20 cellular contexts compared by ENCODE assay signal in the genomic region with DNA sequence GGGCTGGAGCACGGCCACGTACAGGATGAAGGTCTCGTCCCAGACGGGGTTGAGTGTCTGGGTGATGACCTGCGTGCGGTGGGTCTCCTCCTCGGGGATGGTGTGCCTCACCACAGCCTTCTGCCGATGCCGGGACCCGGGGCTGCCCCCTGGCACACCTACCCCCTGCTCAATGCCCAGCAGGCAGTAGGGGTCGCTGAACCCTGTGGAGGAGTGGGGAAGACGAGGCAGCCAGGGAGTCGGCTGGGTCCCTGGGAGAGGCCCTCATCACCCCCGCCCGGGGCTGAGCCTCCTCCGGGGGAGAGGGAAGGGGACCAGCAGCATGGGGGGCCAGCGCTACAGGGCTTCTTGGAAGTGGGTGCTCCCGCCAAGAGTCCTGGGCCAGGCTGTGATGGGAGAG. TPM values are rescaled to one million over a fixed set of nuclear protein-coding genes. Genes with fewer than 3 reads are reported as not detected.
DNase-seq lines count a peak whose midpoint lies in the region; ATAC-seq and TF ChIP-seq lines count a peak whose summit lies in the region.
"Had no signal": no experiment of that assay in that cellular context is flagged by ENCODE, and none has a peak within 500 bp of the region (broad histone marks: within the 10 kb centered on the region; RNA-seq: fewer than 3 reads in every experiment).

No MANE protein-coding gene starts in this region.

- H4K20me1 ChIP-seq in Loucy (ENCODE audit: insufficient read depth, low read length, poor library complexity, severe bottlenecking) = peaks cover 19% of the 10 kb centered on the region
- H4K20me1 ChIP-seq in Karpas-422 (ENCODE audit: insufficient read depth, low read depth, low read length) = no peaks in the 10 kb centered on the region

- H3F3A ChIP-seq in Loucy (ENCODE audit: low read depth) = no peaks in the 10 kb centered on the region

- intact Hi-C loops in A673 (cut with micrococcal nuclease; ENCODE audit: unreplicated experiment) = no loop called here
- intact Hi-C loops in tibial artery (cut with DNase I; ENCODE audit: low total_unique reads) = loop anchor here (5.0 kb wide), 1 partner anchor 45 kb away; no protein-coding TSS in a partner anchor

- BruUV-seq in A673 (replicated peaks; lab: Mats Ljungman, UMichigan) = no TSS peak

- CTCF ChIA-PET in A673 (lab: Charles Lee) = no interaction called here

- no peaks in the 10 kb centered on the region for H3K9me3 Mint-ChIP-seq in activated T-cell treated with anti-CD3 and anti-CD28 coated beads, Interleukin-2, amount 50 U/mL, for 4 hours
- H3K9me3 Mint-ChIP-seq: activated B cell treated with CpG ODN at 0.5 μM for 24 hours, IgD-negative memory B cell had no signal

- H3K4me2 ChIP-seq in Loucy (ENCODE audit: low read depth, low read length, poor library complexity, severe bottlenecking) (peak overlapping the region; percentile 94), Karpas-422 (ENCODE audit: low read depth, low read length, poor library complexity, severe bottlenecking) (no peak overlapping the region)

- H3K9ac ChIP-seq in Loucy (ENCODE audit: low read depth, low read length, poor library complexity, severe bottlenecking) = peak overlapping the region; percentile 98
- H3K9ac ChIP-seq in Karpas-422 (ENCODE audit: low read length) = no peak overlapping the region
- H3K9ac ChIP-seq: parathyroid adenoma had no signal

- H2AFZ ChIP-seq in Loucy (ENCODE audit: low read length) (no peak overlapping the region), Karpas-422 (ENCODE audit: low read length) (no peak overlapping the region)
- H2AFZ ChIP-seq: parathyroid adenoma had no signal

- H3K9me3 ChIP-seq in Loucy (ENCODE audit: insufficient read depth, low read depth, low read length) (no peaks in the 10 kb centered on the region), A673 (ENCODE audit: low read depth, low read length, poor library complexity, severe bottlenecking) (no peaks in the 10 kb centered on the region), Karpas-422 (ENCODE audit: low read length) (no peaks in the 10 kb centered on the region), tibial artery (no peaks in the 10 kb centered on the region)
- H3K9me3 ChIP-seq in effector memory CD4-positive, alpha-beta T cell (ENCODE audit: control insufficient read depth, low read length) = no peaks in the 10 kb centered on the region
- H3K9me3 ChIP-seq: esophagus muscularis mucosa had no signal

- no peaks in the 10 kb centered on the region for H3K27me3 ChIP-seq in Loucy (ENCODE audit: insufficient read depth, low read length, poor library complexity, severe bottlenecking)
- H3K27me3 ChIP-seq in effector memory CD4-positive, alpha-beta T cell (replicated peaks; ENCODE audit: control insufficient read depth, insufficient read depth, low read length, poor library complexity, severe bottlenecking) = no peaks in the 10 kb centered on the region
- H3K27me3 ChIP-seq in A673 (replicated peaks; ENCODE audit: insufficient read depth, low read depth, low read length, poor library complexity) = no peaks in the 10 kb centered on the region
- no peaks in the 10 kb centered on the region for H3K27me3 ChIP-seq in Karpas-422 (ENCODE audit: low read length)
- H3K27me3 ChIP-seq in tibial artery = no peaks in the 10 kb centered on the region
- H3K27me3 ChIP-seq: esophagus muscularis mucosa had no signal

- no peak for TF ChIP-seq CTCF in Loucy (conservative IDR thresholded peaks at IDR 0.05; ENCODE audit: low read length)
- no peak for TF ChIP-seq CTCF in A673 (conservative IDR thresholded peaks at IDR 0.05; ENCODE audit: low read depth, low read length)
- no peak for TF ChIP-seq CTCF in tibial artery (IDR thresholded peaks at IDR 0.05)

- H3K4me3 Mint-ChIP-seq in activated T-cell treated with anti-CD3 and anti-CD28 coated beads, Interleukin-2, amount 50 U/mL, for 4 hours = peak overlapping the region; percentile 93

- peak overlapping the region; percentile 82 for H3K4me3 ChIP-seq in Loucy (ENCODE audit: low read length, poor library complexity, severe bottlenecking)
- H3K4me3 ChIP-seq in effector memory CD4-positive, alpha-beta T cell (ENCODE audit: insufficient read depth, low read depth, low read length, poor library complexity, severe bottlenecking) = peak overlapping the region; percentile 93
- H3K4me3 ChIP-seq in skin epidermis = peak overlapping the region in 3 of 7 experiments; percentile 32 to 44 (median 42)
- H3K4me3 ChIP-seq in A673 (ENCODE audit: low read depth, low read length, poor library complexity, severe bottlenecking) = no peak overlapping the region
- no peak overlapping the region for H3K4me3 ChIP-seq in Karpas-422 (ENCODE audit: low read length)
- H3K4me3 ChIP-seq in tibial artery = no peak overlapping the region
- H3K4me3 ChIP-seq: coronary artery had no signal

- H3K36me3 Mint-ChIP-seq in activated T-cell treated with anti-CD3 and anti-CD28 coated beads, Interleukin-2, amount 50 U/mL, for 4 hours (ENCODE audit: insufficient read depth) = peaks cover 13% of the 10 kb centered on the region

- peaks cover 17% of the 10 kb centered on the region for H3K4me1 Mint-ChIP-seq in activated T-cell treated with anti-CD3 and anti-CD28 coated beads, Interleukin-2, amount 50 U/mL, for 4 hours (ENCODE audit: low read depth)

- no peak for DNase-seq in activated T-cell treated with anti-CD3 and anti-CD28 coated beads, Interleukin-2, amount 50 U/mL, for 4 hours
- DNase-seq in activated T-cell treated with anti-CD3 and anti-CD28 coated beads, Interleukin-2, amount 50 U/mL, for 48 hours = no peak
- DNase-seq in effector memory CD4-positive, alpha-beta T cell = no peak
- no peak for DNase-seq in A673 (ENCODE audit: low spot score)
- DNase-seq in Karpas-422 = no peak
- no peak for DNase-seq in tibial artery
- DNase-seq: activated B cell treated with CpG ODN at 0.5 μM for 24 hours; midbrain; NCI-H1092; NCI-H2171 treated with DMSO at 0.1 percent for 48 hours; NCI-H82; small intestine; stimulated activated naive CD4-positive, alpha-beta T cell had no signal

- no peak for ATAC-seq in activated T-cell treated with anti-CD3 and anti-CD28 coated beads, Interleukin-2, amount 50 U/mL, for 4 hours
- ATAC-seq: Panc1 had no signal

- H3K9me2 ChIP-seq in Loucy (replicated peaks; ENCODE audit: low read depth, low read length) (no peaks in the 10 kb centered on the region), Karpas-422 (replicated peaks; ENCODE audit: insufficient read depth, low read length) (no peaks in the 10 kb centered on the region)

- H3K27ac ChIP-seq in effector memory CD4-positive, alpha-beta T cell (ENCODE audit: insufficient read depth, low read length, poor library complexity, severe bottlenecking) = peak overlapping the region; percentile 91
- H3K27ac ChIP-seq in skin epidermis (peak overlapping the region in 14 of 21 experiments; percentile 71 to 96 (median 90)), A673 (ENCODE audit: low read depth, low read length, poor library complexity, severe bottlenecking) (no peak overlapping the region), Karpas-422 (ENCODE audit: low read length) (no peak overlapping the region), tibial artery (no peak overlapping the region)
- H3K27ac ChIP-seq: coronary artery, esophagus muscularis mucosa, parathyroid adenoma had no signal

- H3K79me2 ChIP-seq in Loucy (ENCODE audit: insufficient read depth, low read length) (peaks cover 58% of the 10 kb centered on the region), Karpas-422 (ENCODE audit: low read length) (0 out of 2 replicates have a peak, but pooled peaks cover 4% of the 10 kb centered on the region)
- H3K79me2 ChIP-seq: parathyroid adenoma had no signal

- no peaks in the 10 kb centered on the region for H3K27me3 Mint-ChIP-seq in activated T-cell treated with anti-CD3 and anti-CD28 coated beads, Interleukin-2, amount 50 U/mL, for 4 hours (ENCODE audit: low read depth)
- H3K27me3 Mint-ChIP-seq: activated B cell treated with CpG ODN at 0.5 μM for 24 hours, IgD-negative memory B cell had no signal

- H3K36me3 ChIP-seq in Loucy (ENCODE audit: insufficient read depth, low read length) (peaks cover 13% of the 10 kb centered on the region; the same call in 1 of the 2 replicates), A673 (ENCODE audit: insufficient read depth, low read length, poor library complexity, severe bottlenecking) (peaks cover 8% of the 10 kb centered on the region), Karpas-422 (ENCODE audit: insufficient read depth, low read length) (peaks cover 4% of the 10 kb centered on the region; the same call in 1 of the 2 replicates), tibial artery (peaks cover 16 to 48% (median 30%) of the 10 kb centered on the region in 3 donors)
- H3K36me3 ChIP-seq in effector memory CD4-positive, alpha-beta T cell (ENCODE audit: control insufficient read depth, insufficient read depth, low read length) = peaks cover 42% of the 10 kb centered on the region

- POLR2A ChIA-PET in A673 (lab: Charles Lee; ENCODE audit: low non-redundant PET) = no interaction called here

- H3K4me1 ChIP-seq in Loucy (ENCODE audit: insufficient read depth, low read length, poor library complexity, severe bottlenecking) (peaks cover 30% of the 10 kb centered on the region), A673 (ENCODE audit: insufficient read depth, low read length, poor library complexity, severe bottlenecking) (no peaks in the 10 kb centered on the region), Karpas-422 (ENCODE audit: low read length) (peaks cover 36% of the 10 kb centered on the region), tibial artery (peaks cover 0 to 36% (median 25%) of the 10 kb centered on the region in 4 donors)
- peaks cover 34% of the 10 kb centered on the region for H3K4me1 ChIP-seq in effector memory CD4-positive, alpha-beta T cell (ENCODE audit: control insufficient read depth, insufficient read depth, low read length, poor library complexity, severe bottlenecking)

RNA-seq across cellular contexts. Expression of gene UNC13D, which starts 1.8 kb away (rescaled TPM):
- total RNA-seq in activated T-cell treated with anti-CD3 and anti-CD28 coated beads, Interleukin-2, amount 50 U/mL, for 4 hours = 100 to 1,000 TPM; 122 to 146 (median 124) TPM
- 0.37 and 2.2 TPM in 2 replicates for total RNA-seq in A673 (2021)
- 30.9 and 52.5 TPM in 2 replicates for total RNA-seq in Karpas-422 (2014; rRNA removed; shearing (Covaris generic); ENCODE audit: low replicate concordance)

RNA-seq across cellular contexts. Expression of gene WBP2, which starts 12.7 kb away (rescaled TPM):
- total RNA-seq in activated T-cell treated with anti-CD3 and anti-CD28 coated beads, Interleukin-2, amount 50 U/mL, for 4 hours = 10 to 100 TPM; 31.0 to 47.8 (median 44.5) TPM
- total RNA-seq in A673 (2021) = 70.3 and 87.5 TPM in 2 replicates
- total RNA-seq in Karpas-422 (2014; rRNA removed; shearing (Covaris generic); ENCODE audit: low replicate concordance) = 27.9 and 42.7 TPM in 2 replicates

RNA-seq across cellular contexts. Expression of gene TRIM47, which starts 36.0 kb away (rescaled TPM):
- total RNA-seq in activated T-cell treated with anti-CD3 and anti-CD28 coated beads, Interleukin-2, amount 50 U/mL, for 4 hours = 10 to 100 TPM; 12.8 to 18.1 (median 14.5) TPM
- 0.46 and 0.95 TPM in 2 replicates for total RNA-seq in A673 (2021)
- total RNA-seq in Karpas-422 (2014; rRNA removed; shearing (Covaris generic); ENCODE audit: low replicate concordance) = 7.9 and 16.4 TPM in 2 replicates

RNA-seq across cellular contexts. Expression of gene TRIM65, which starts 54.3 kb away (rescaled TPM):
- total RNA-seq in activated T-cell treated with anti-CD3 and anti-CD28 coated beads, Interleukin-2, amount 50 U/mL, for 4 hours = 10 to 100 TPM; 35.3 to 46.9 (median 43.7) TPM
- 46.1 and 47.9 TPM in 2 replicates for total RNA-seq in A673 (2021)
- 18.4 and 39.5 TPM in 2 replicates for total RNA-seq in Karpas-422 (2014; rRNA removed; shearing (Covaris generic); ENCODE audit: low replicate concordance)

RNA-seq across cellular contexts. Expression of gene UNK, which starts 57.8 kb away (rescaled TPM):
- 10 to 100 TPM; 21.0 to 24.5 (median 22.6) TPM for total RNA-seq in activated T-cell treated with anti-CD3 and anti-CD28 coated beads, Interleukin-2, amount 50 U/mL, for 4 hours
- total RNA-seq in A673 (2021) = 53.2 and 60.0 TPM in 2 replicates
- 22.9 and 49.0 TPM in 2 replicates for total RNA-seq in Karpas-422 (2014; rRNA removed; shearing (Covaris generic); ENCODE audit: low replicate concordance)

Comparison
In these comparisons a context has a peak if more than half of its experiments do, and no peak if none do; other contexts are left out.
1. H3K4me3 ChIP-seq: peak in Loucy (single experiment) and effector memory CD4-positive, alpha-beta T cell (single experiment); none in A673 (single experiment), Karpas-422 (single experiment) and tibial artery (0 of 2).
2. H3K27ac ChIP-seq: peak in effector memory CD4-positive, alpha-beta T cell (single experiment) and skin epidermis (14 of 21); none in A673 (single experiment), Karpas-422 (single experiment) and tibial artery (0 of 2).
3. RNA of gene UNC13D, which starts 1.8 kb away (total RNA-seq): 122 to 146 TPM in activated T-cell treated with anti-CD3 and anti-CD28 coated beads, Interleukin-2, amount 50 U/mL, for 4 hours and 30.9 to 52.5 TPM in Karpas-422; 0.37 to 2.2 TPM in A673; every median in the first group is over 10 times any median in the second.